ENCODE assay signal across 26 cellular contexts in the genomic region with DNA sequence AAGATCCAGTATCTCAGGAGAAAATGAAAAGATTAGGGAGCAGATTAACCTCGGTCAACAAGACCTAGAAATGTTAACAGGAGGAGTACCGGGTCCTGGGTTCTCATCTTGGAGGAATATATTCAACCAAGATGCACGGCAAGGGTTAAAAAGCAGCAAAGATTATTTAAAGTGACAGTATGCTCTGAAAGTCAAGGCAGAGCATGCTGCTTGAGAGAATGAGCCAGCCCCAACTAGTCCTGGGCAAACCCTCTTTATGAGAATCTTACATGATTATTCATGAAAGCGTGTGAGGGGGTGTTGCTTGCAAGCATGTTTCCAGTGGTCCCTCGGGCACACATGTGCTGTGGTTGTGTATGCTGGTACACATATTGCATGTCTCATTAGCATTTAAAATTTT.
"Had no signal": no experiment of that assay in that cellular context is flagged by ENCODE, and none has a peak within 500 bp of the region (broad histone marks: within the 10 kb centered on the region; RNA-seq: fewer than 3 reads in every experiment).

No MANE protein-coding gene starts in this region.

- H3K4me1 ChIP-seq: esophagus squamous epithelium, left lung, neural progenitor cell, psoas muscle, sigmoid colon, stomach, thyroid gland, vagina had no signal

- H3K9me3 Mint-ChIP-seq: neural progenitor cell had no signal

- H3K27ac ChIP-seq: esophagus squamous epithelium, left lung, neural progenitor cell, ovary, psoas muscle, sigmoid colon, stomach, thyroid gland, vagina had no signal

- H3K27me3 Mint-ChIP-seq: effector memory CD8-positive, alpha-beta T cell; naive thymus-derived CD4-positive, alpha-beta T cell had no signal

- H3K27me3 ChIP-seq: esophagus squamous epithelium, left lung, neural progenitor cell, ovary, sigmoid colon, stomach, thyroid gland, vagina had no signal

- H3K9me3 ChIP-seq: esophagus squamous epithelium, ovary, psoas muscle, sigmoid colon, stomach, thyroid gland, vagina had no signal

- H3K27ac Mint-ChIP-seq: effector memory CD8-positive, alpha-beta T cell; naive thymus-derived CD4-positive, alpha-beta T cell; nephron; neural progenitor cell; stimulated activated effector memory CD8-positive, alpha-beta T cell treated with anti-CD3 and anti-CD28 coated beads, Interleukin-12 subunit alpha, Interleukin-12 subunit beta, amount 100 ng/mL, for 72 hours had no signal

- H3K4me1 Mint-ChIP-seq: naive thymus-derived CD4-positive, alpha-beta T cell; nephron; neural progenitor cell; stimulated activated effector memory CD8-positive, alpha-beta T cell treated with anti-CD3 and anti-CD28 coated beads, Interleukin-12 subunit alpha, Interleukin-12 subunit beta, amount 100 ng/mL, for 72 hours had no signal

- H3K36me3 Mint-ChIP-seq: naive thymus-derived CD4-positive, alpha-beta T cell; neural progenitor cell; stimulated activated effector memory CD8-positive, alpha-beta T cell treated with anti-CD3 and anti-CD28 coated beads, Interleukin-12 subunit alpha, Interleukin-12 subunit beta, amount 100 ng/mL, for 72 hours had no signal

- H3K4me3 ChIP-seq: esophagus squamous epithelium, left lung, neural progenitor cell, ovary, psoas muscle, sigmoid colon, stomach, thyroid gland, vagina had no signal

- H3K4me3 Mint-ChIP-seq: effector memory CD8-positive, alpha-beta T cell; naive thymus-derived CD4-positive, alpha-beta T cell; nephron; neural progenitor cell; stimulated activated effector memory CD8-positive, alpha-beta T cell treated with anti-CD3 and anti-CD28 coated beads, Interleukin-12 subunit alpha, Interleukin-12 subunit beta, amount 100 ng/mL, for 72 hours had no signal

- H3K4me2 ChIP-seq: neural progenitor cell had no signal

- H2AFZ ChIP-seq: neural progenitor cell had no signal

- H3K36me3 ChIP-seq: esophagus squamous epithelium, left lung, neural progenitor cell, ovary, sigmoid colon, stomach, thyroid gland, vagina had no signal

- DNase-seq: cortex of kidney; effector memory CD8-positive, alpha-beta T cell; erythroblast; esophagus squamous epithelium; foreskin melanocyte; left cardiac atrium; mesenchymal stem cell; midbrain; naive thymus-derived CD4-positive, alpha-beta T cell; occipital lobe; ovary; posterior cingulate gyrus; psoas muscle; right cardiac atrium; sigmoid colon; stimulated activated CD4-positive, alpha-beta T cell treated with anti-CD3 and anti-CD28 coated beads, Interleukin-2, amount 100 ng/mL, for 24 hours; stimulated activated CD4-positive, alpha-beta T cell treated with anti-CD3 and anti-CD28 coated beads, Interleukin-4, amount 100 ng/mL, for 24 hours; stimulated activated naive CD4-positive, alpha-beta T cell treated with Interleukin-2 at 50 U/mL for 16 hours; stomach; thyroid gland; trophoblast cell had no signal
